12 cellular contexts compared by ENCODE assay signal in the genomic region with DNA sequence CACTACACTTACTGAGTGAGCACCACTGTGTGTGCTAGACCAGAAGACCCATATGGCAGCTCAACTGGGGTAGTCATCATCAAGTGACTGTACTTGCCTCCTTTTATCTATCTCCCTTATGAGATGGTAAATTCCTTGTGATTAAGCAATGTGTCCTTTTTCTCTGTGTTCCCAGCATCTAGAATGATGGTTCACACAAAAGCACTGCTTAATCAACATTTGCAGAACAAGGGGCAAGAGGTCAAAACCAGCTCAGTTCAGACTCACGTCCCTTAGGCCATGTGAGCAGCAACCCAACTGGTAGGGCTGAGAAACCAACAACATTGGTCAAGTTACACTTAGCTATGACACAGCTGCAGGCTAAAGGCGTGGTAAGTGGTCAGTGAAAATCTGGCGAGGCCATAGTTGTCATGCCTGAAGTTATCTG. TPM values are rescaled to one million over a fixed set of nuclear protein-coding genes. Genes with fewer than 3 reads are reported as not detected.
DNase-seq lines count a peak whose midpoint lies in the region; ATAC-seq, FAIRE-seq and TF ChIP-seq lines count a peak whose summit lies in the region.
"Had no signal": no experiment of that assay in that cellular context is flagged by ENCODE, and none has a peak within 500 bp of the region (broad histone marks: within the 10 kb centered on the region; RNA-seq: fewer than 3 reads in every experiment).

No MANE protein-coding gene starts in this region.

- no peaks in the 10 kb centered on the region for H3K27me3 Mint-ChIP-seq in natural killer cell treated with Interleukin-12 subunit alpha and Interleukin-12 subunit beta and Interleukin-15 and Interleukin-18, amount 100 ng/mL, for 72 hours
- no peaks in the 10 kb centered on the region for H3K27me3 Mint-ChIP-seq in natural killer cell (ENCODE audit: low read depth in 2 of 2)
- H3K27me3 Mint-ChIP-seq: T-cell had no signal

- no peak overlapping the region for H3K4me3 ChIP-seq in vagina

- H3K27me3 ChIP-seq in vagina: no peaks in the 10 kb centered on the region

- no peak for TF ChIP-seq POLR2A in vagina (IDR thresholded peaks at IDR 0.05)

- H3K27ac ChIP-seq in vagina: peak overlapping the region; percentile 36

- H3K4me1 ChIP-seq in vagina: peaks cover 62% of the 10 kb centered on the region

- H3K9me3 Mint-ChIP-seq in natural killer cell treated with Interleukin-12 subunit alpha and Interleukin-12 subunit beta and Interleukin-15 and Interleukin-18, amount 100 ng/mL, for 72 hours: no peaks in the 10 kb centered on the region
- no peaks in the 10 kb centered on the region for H3K9me3 Mint-ChIP-seq in natural killer cell
- H3K9me3 Mint-ChIP-seq: T-cell had no signal

- H3K36me3 ChIP-seq in vagina: no peaks in the 10 kb centered on the region

- intact Hi-C loops in natural killer cell (cut with micrococcal nuclease): no loop called here
- intact Hi-C loops in vagina (cut with DNase I): no loop called here

- DNase-seq in natural killer cell treated with Interleukin-12 subunit alpha and Interleukin-12 subunit beta and Interleukin-15 and Interleukin-18, amount 100 ng/mL, for 72 hours (ENCODE audit: low spot score): no peak
- no peak for DNase-seq in natural killer cell
- DNase-seq in brain pericyte (ENCODE audit: low read depth, low spot score): peak; percentile 59
- peak; percentile 99 for DNase-seq in iris pigment epithelial cell (ENCODE audit: low read depth)
- no peak for DNase-seq in vagina (ENCODE audit: extremely low spot score in 2 of 2)
- DNase-seq in D721Med (ENCODE audit: insufficient read length, low spot score): no peak
- DNase-seq: NCI-H1092, T-cell had no signal

- no peak for TF ChIP-seq CTCF in natural killer cell (IDR thresholded peaks at IDR 0.05)
- TF ChIP-seq CTCF in vagina (IDR thresholded peaks at IDR 0.05): no peak
- no peak for TF ChIP-seq CTCF in D721Med (IDR thresholded peaks at IDR 0.05; ENCODE audit: insufficient read depth, missing control alignments)

- FAIRE-seq in D721Med (lab: Jason Lieb, UNC): no peak
- FAIRE-seq: A204.1, urothelium cell line had no signal

- peak overlapping the region; percentile 1 for H3K4me3 Mint-ChIP-seq in natural killer cell treated with Interleukin-12 subunit alpha and Interleukin-12 subunit beta and Interleukin-15 and Interleukin-18, amount 100 ng/mL, for 72 hours
- H3K4me3 Mint-ChIP-seq in natural killer cell: no peak overlapping the region
- H3K4me3 Mint-ChIP-seq: T-cell had no signal

- H3K4me1 Mint-ChIP-seq in natural killer cell treated with Interleukin-12 subunit alpha and Interleukin-12 subunit beta and Interleukin-15 and Interleukin-18, amount 100 ng/mL, for 72 hours (ENCODE audit: low read depth in 2 of 2): peaks cover 25 to 31% of the 10 kb centered on the region in 2 donors
- H3K4me1 Mint-ChIP-seq in natural killer cell: peaks cover 59 to 74% of the 10 kb centered on the region in 2 donors

- H3K9me3 ChIP-seq in vagina: no peaks in the 10 kb centered on the region

- H3K36me3 Mint-ChIP-seq in natural killer cell treated with Interleukin-12 subunit alpha and Interleukin-12 subunit beta and Interleukin-15 and Interleukin-18, amount 100 ng/mL, for 72 hours: no peaks in the 10 kb centered on the region
- no peaks in the 10 kb centered on the region for H3K36me3 Mint-ChIP-seq in natural killer cell

- no peak for ATAC-seq in natural killer cell treated with Interleukin-12 subunit alpha and Interleukin-12 subunit beta and Interleukin-15 and Interleukin-18, amount 100 ng/mL, for 72 hours
- ATAC-seq in natural killer cell: no peak
- ATAC-seq in GM21526 (IDR thresholded peaks at IDR 0.05; ENCODE audit: low FRiP score, unreplicated experiment): no peak
- no peak for ATAC-seq in GM21423 (IDR thresholded peaks at IDR 0.05; ENCODE audit: unreplicated experiment)
- ATAC-seq: T-cell had no signal

- no peak overlapping the region for H3K27ac Mint-ChIP-seq in natural killer cell treated with Interleukin-12 subunit alpha and Interleukin-12 subunit beta and Interleukin-15 and Interleukin-18, amount 100 ng/mL, for 72 hours
- peak overlapping the region in 1 of 2 donors; percentile 13 for H3K27ac Mint-ChIP-seq in natural killer cell
- H3K27ac Mint-ChIP-seq: T-cell had no signal

RNA-seq across cellular contexts. Expression of a gene that starts 10.0 kb away (rescaled TPM):
- 1 to 10 TPM; 2.5 to 9.0 TPM for total RNA-seq in natural killer cell treated with Interleukin-12 subunit alpha and Interleukin-12 subunit beta and Interleukin-15 and Interleukin-18, amount 100 ng/mL, for 72 hours
- total RNA-seq in natural killer cell: 10 to 100 TPM; 16.2 to 20.0 (median 19.2) TPM
- 11.0 TPM for total RNA-seq in vagina

Comparison
In these comparisons a context has a peak if more than half of its experiments do, and no peak if none do; other contexts are left out.
1. DNase-seq: peak in brain pericyte (single experiment) and iris pigment epithelial cell (single experiment); none in natural killer cell treated with Interleukin-12 subunit alpha and Interleukin-12 subunit beta and Interleukin-15 and Interleukin-18, amount 100 ng/mL, for 72 hours (single experiment), natural killer cell (single experiment), vagina (0 of 2) and D721Med (single experiment).